Comparison of ENCODE assay signal across 15 cellular contexts in genomic region chr7:25752169-25752568, GRCh38.
DNase-seq lines count a peak whose midpoint lies in the region; ATAC-seq and TF ChIP-seq lines count a peak whose summit lies in the region.
"Had no signal": no experiment of that assay in that cellular context is flagged by ENCODE, and none has a peak within 500 bp of the region (broad histone marks: within the 10 kb centered on the region; RNA-seq: fewer than 3 reads in every experiment).

No MANE protein-coding gene starts in this region.

- no peaks in the 10 kb centered on the region for H3K9me2 ChIP-seq in SK-N-SH

- no peaks in the 10 kb centered on the region for H3K9me3 Mint-ChIP-seq in progenitor cell of endocrine pancreas (ENCODE audit: low read depth)
- H3K9me3 Mint-ChIP-seq: activated CD4-positive, alpha-beta memory T cell treated with anti-CD3 and anti-CD28 coated beads for 36 hours; stimulated activated effector memory CD8-positive, alpha-beta T cell treated with anti-CD3 and anti-CD28 coated beads, Interleukin-12 subunit alpha, Interleukin-12 subunit beta, amount 100 ng/mL, for 72 hours had no signal

- no peak overlapping the region for H3K9ac ChIP-seq in SK-N-SH

- peak overlapping the region; percentile 62 for H3K27ac Mint-ChIP-seq in progenitor cell of endocrine pancreas
- H3K27ac Mint-ChIP-seq: activated CD4-positive, alpha-beta memory T cell treated with anti-CD3 and anti-CD28 coated beads for 36 hours; stimulated activated effector memory CD8-positive, alpha-beta T cell treated with anti-CD3 and anti-CD28 coated beads, Interleukin-12 subunit alpha, Interleukin-12 subunit beta, amount 100 ng/mL, for 72 hours had no signal

- H4K20me1 ChIP-seq in SK-N-SH (ENCODE audit: insufficient read depth) = no peaks in the 10 kb centered on the region

- TF ChIP-seq RAD21 in SK-N-SH (IDR thresholded peaks at IDR 0.05; ENCODE audit: low read length) = no peak

- peaks cover 31% of the 10 kb centered on the region for H3K4me1 Mint-ChIP-seq in progenitor cell of endocrine pancreas (ENCODE audit: low read depth)
- H3K4me1 Mint-ChIP-seq: stimulated activated effector memory CD8-positive, alpha-beta T cell treated with anti-CD3 and anti-CD28 coated beads, Interleukin-12 subunit alpha, Interleukin-12 subunit beta, amount 100 ng/mL, for 72 hours had no signal

- no peak for ATAC-seq in SK-N-SH treated with all-trans-retinoic acid at 6 μM for 48 hours
- no peak for ATAC-seq in lower lobe of right lung
- no peak for ATAC-seq in aorta (ENCODE audit: low FRiP score)
- no peak for ATAC-seq in esophagus mucosa
- ATAC-seq: stimulated activated effector memory CD8-positive, alpha-beta T cell treated with anti-CD3 and anti-CD28 coated beads, Interleukin-12 subunit alpha, Interleukin-12 subunit beta, amount 100 ng/mL, for 72 hours had no signal

- no peaks in the 10 kb centered on the region for H3K79me2 ChIP-seq in SK-N-SH (ENCODE audit: insufficient read depth)

- CTCF ChIA-PET in SK-N-SH (lab: Yijun Ruan, JAX) = interaction anchor here (1.2 to 1.7 kb wide), 7 partner anchors 11 to 187 kb away, joined by 3 to 5 read pairs (median 4); no protein-coding TSS in a partner anchor

- no peak for TF ChIP-seq EP300 in SK-N-SH (IDR thresholded peaks at IDR 0.05; ENCODE audit: borderline replicate concordance in 1 of 2, low read depth in 1 of 2, low read length in 1 of 2)

- H3K36me3 Mint-ChIP-seq in progenitor cell of endocrine pancreas (ENCODE audit: insufficient read depth) = no peaks in the 10 kb centered on the region
- H3K36me3 Mint-ChIP-seq: activated CD4-positive, alpha-beta memory T cell treated with anti-CD3 and anti-CD28 coated beads for 36 hours; stimulated activated effector memory CD8-positive, alpha-beta T cell treated with anti-CD3 and anti-CD28 coated beads, Interleukin-12 subunit alpha, Interleukin-12 subunit beta, amount 100 ng/mL, for 72 hours had no signal

- POLR2A ChIA-PET in SK-N-SH (lab: Yijun Ruan, JAX) = no interaction called here

- no peak overlapping the region for H3K27ac ChIP-seq in SK-N-SH (ENCODE audit: low read depth in 2 of 2, low read length in 1 of 2)
- H3K27ac ChIP-seq in lower lobe of right lung = peak overlapping the region; percentile 71
- peak overlapping the region; percentile 52 to 59 for H3K27ac ChIP-seq in aorta (ENCODE audit: low read depth in 1 of 2, low read length in 2 of 2)

- intact Hi-C loops in lower lobe of right lung (cut with DNase I) = no loop called here
- intact Hi-C loops in aorta (cut with DNase I) = loop anchor here (5.0 kb wide), 2 partner anchors 95 to 100 kb away; no protein-coding TSS in a partner anchor

- H3K4me3 Mint-ChIP-seq in progenitor cell of endocrine pancreas (ENCODE audit: low read depth) = no peak overlapping the region
- H3K4me3 Mint-ChIP-seq: activated CD4-positive, alpha-beta memory T cell treated with anti-CD3 and anti-CD28 coated beads for 36 hours; stimulated activated effector memory CD8-positive, alpha-beta T cell treated with anti-CD3 and anti-CD28 coated beads, Interleukin-12 subunit alpha, Interleukin-12 subunit beta, amount 100 ng/mL, for 72 hours had no signal

- no peak overlapping the region for H3K4me3 ChIP-seq in SK-N-SH (ENCODE audit: low read depth in 2 of 2, low read length in 1 of 2)
- H3K4me3 ChIP-seq in lower lobe of right lung = no peak overlapping the region
- no peak overlapping the region for H3K4me3 ChIP-seq in aorta (ENCODE audit: low read length in 2 of 2)

- no peak overlapping the region for H3K4me2 ChIP-seq in SK-N-SH

- peaks cover 7% of the 10 kb centered on the region for H3K27me3 Mint-ChIP-seq in progenitor cell of endocrine pancreas

- H3K27me3 ChIP-seq in SK-N-SH (ENCODE audit: insufficient read depth) (no peaks in the 10 kb centered on the region), lower lobe of right lung (ENCODE audit: low read depth) (no peaks in the 10 kb centered on the region), aorta (ENCODE audit: control insufficient read depth in 1 of 2, insufficient read depth in 2 of 2, low read length in 1 of 2) (no peaks in the 10 kb centered on the region)
- H3K27me3 ChIP-seq: dorsolateral prefrontal cortex had no signal

- no peaks in the 10 kb centered on the region for H3F3A ChIP-seq in SK-N-SH (replicated peaks; ENCODE audit: insufficient read depth)

- no peaks in the 10 kb centered on the region for H3K9me3 ChIP-seq in SK-N-SH
- H3K9me3 ChIP-seq in lower lobe of right lung = no peaks in the 10 kb centered on the region
- H3K9me3 ChIP-seq in aorta (ENCODE audit: control insufficient read depth, low read length) = no peaks in the 10 kb centered on the region

- no peak overlapping the region for H2AFZ ChIP-seq in SK-N-SH (ENCODE audit: low read depth)

- H3K36me3 ChIP-seq in SK-N-SH (replicated peaks in 1 of 2; ENCODE audit: control insufficient read depth in 1 of 2, insufficient read depth in 2 of 2, low read length in 1 of 2) (no peaks in the 10 kb centered on the region), lower lobe of right lung (no peaks in the 10 kb centered on the region), aorta (ENCODE audit: control insufficient read depth in 1 of 2, insufficient read depth in 2 of 2, low read length in 1 of 2) (no peaks in the 10 kb centered on the region)

- peak; percentile 41 for DNase-seq in SK-N-SH
- no peak for DNase-seq in lower lobe of right lung
- no peak for DNase-seq in progenitor cell of endocrine pancreas (ENCODE audit: low spot score, unreplicated experiment)
- DNase-seq in aorta = no peak
- no peak for DNase-seq in pons (ENCODE audit: low spot score)
- DNase-seq in glomerular visceral epithelial cell (ENCODE audit: extremely low spot score) = no peak
- DNase-seq: activated CD4-positive, alpha-beta memory T cell treated with anti-CD3 and anti-CD28 coated beads for 36 hours; activated gamma-delta T cell treated with Interleukin-2 at 50 U/mL for 16 hours; activated T-cell treated with anti-CD3 and anti-CD28 coated beads for 4 hours; dorsolateral prefrontal cortex; NCI-H1105 treated with DMSO at 0.1 percent for 48 hours; NCI-H524 treated with DMSO at 0.1 percent for 48 hours had no signal

- TF ChIP-seq CTCF in SK-N-SH (IDR thresholded peaks at IDR 0.05) (no peak), lower lobe of right lung (IDR thresholded peaks at IDR 0.05) (no peak), progenitor cell of endocrine pancreas (IDR thresholded peaks at IDR 0.05; ENCODE audit: unreplicated experiment) (no peak)

- 28% methylated on average over 5 of the region's 5 CpGs for WGBS in SK-N-SH (ENCODE audit: low lambda C conversion rate)
- 95% methylated on average over 5 of the region's 5 CpGs for WGBS in aorta, 2 donors

- H3K4me1 ChIP-seq in SK-N-SH (ENCODE audit: control insufficient read depth in 1 of 2, insufficient read depth in 2 of 2, low read depth in 1 of 2, low read length in 1 of 2) (peaks cover 0 to 2% of the 10 kb centered on the region in 2 experiments; a peak in 1 of 4 replicates), lower lobe of right lung (peaks cover 17% of the 10 kb centered on the region), aorta (ENCODE audit: control insufficient read depth in 1 of 2, insufficient read depth in 2 of 2, low read length in 2 of 2) (peaks cover 0 to 10% of the 10 kb centered on the region in 2 donors)

TF ChIP-seq in SK-N-SH, 30 proteins besides CTCF, POLR2A, EP300 and RAD21:
- TF ChIP-seq USF1 (IDR thresholded peaks at IDR 0.05; ENCODE audit: borderline replicate concordance, low read depth) (no peak), YY1 (IDR thresholded peaks at IDR 0.05; ENCODE audit: low read depth) (no peak)

TF ChIP-seq in SK-N-SH treated with all-trans-retinoic acid at 6 μM for 48 hours, 23 proteins besides CTCF, POLR2A, EP300 and RAD21:
- no peak for TF ChIP-seq RARB (CRISPR knock-in tag; IDR thresholded peaks at IDR 0.05)
- TF ChIP-seq OSR1 (CRISPR knock-in tag; IDR thresholded peaks at IDR 0.05) = no peak
- no peak for TF ChIP-seq CSRNP3 (CRISPR knock-in tag; IDR thresholded peaks at IDR 0.05)
- TF ChIP-seq PPARA (CRISPR knock-in tag; IDR thresholded peaks at IDR 0.05; ENCODE audit: borderline replicate concordance) = no peak

Comparison
In these comparisons a context has a peak if more than half of its experiments do, and no peak if none do; other contexts are left out.
1. H3K27ac ChIP-seq: peak in lower lobe of right lung (single experiment) and aorta (2 of 2); none in SK-N-SH (0 of 2).